In the genomic region with DNA sequence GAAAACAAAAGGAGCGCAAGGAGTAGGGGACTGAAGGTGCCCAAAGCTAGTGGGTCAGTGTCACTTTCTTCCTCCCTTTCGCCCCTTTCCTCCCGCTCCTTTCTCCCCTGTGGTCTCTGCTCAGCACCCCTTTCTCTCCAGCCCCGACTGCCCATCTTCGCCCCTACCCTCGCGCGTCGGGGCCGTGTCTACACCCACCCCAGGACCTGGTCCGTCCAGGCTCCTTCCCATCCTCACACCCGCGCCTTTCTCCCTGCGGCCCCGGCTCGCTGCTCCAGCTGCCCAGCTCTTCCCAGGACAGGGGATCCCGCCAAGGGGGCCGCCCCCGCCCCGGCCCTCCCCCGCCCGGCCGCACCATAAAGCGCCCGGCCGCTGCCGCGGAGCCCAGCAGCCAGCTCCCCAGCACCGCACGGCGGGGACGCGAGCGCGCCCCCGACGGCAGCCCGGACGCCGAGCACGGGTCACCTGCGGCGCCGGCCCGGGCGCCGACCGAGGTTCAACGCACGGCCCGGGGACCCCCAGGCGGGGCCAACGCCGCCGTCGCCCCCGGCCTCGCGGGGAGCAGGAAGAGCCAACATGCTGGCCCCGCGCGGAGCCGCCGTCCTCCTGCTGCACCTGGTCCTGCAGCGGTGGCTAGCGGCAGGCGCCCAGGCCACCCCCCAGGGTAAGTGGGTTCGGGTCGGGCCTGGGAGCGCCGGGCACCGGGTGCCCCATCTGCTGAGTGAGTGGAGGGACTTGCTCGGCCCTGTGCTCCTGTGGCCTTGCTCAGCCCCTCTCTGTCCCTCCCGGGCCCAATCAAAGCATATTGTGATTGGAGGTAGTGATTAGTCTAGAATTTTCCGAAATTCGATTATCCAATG, we compare ENCODE assay signal across 9 cellular contexts. TPM values are rescaled to one million over a fixed set of nuclear protein-coding genes. Genes with fewer than 3 reads are reported as not detected.
DNase-seq lines count a peak whose midpoint lies in the region; ATAC-seq and TF ChIP-seq lines count a peak whose summit lies in the region.
"Had no signal": no experiment of that assay in that cellular context is flagged by ENCODE, and none has a peak within 500 bp of the region (broad histone marks: within the 10 kb centered on the region; RNA-seq: fewer than 3 reads in every experiment).

A gene (plus strand): TSS at position 387 of the 860 bp plus-strand sequence. CDS start 190 bp downstream, at position 577.

- no peak within 1 kb of the TSS for H3K9ac ChIP-seq in parathyroid adenoma

- peak within 1 kb of the TSS; percentile 6 to 56 (median 56) for H3K4me3 Mint-ChIP-seq in T-cell

- ATAC-seq in T-cell (replicated peaks in 1 of 4): peak in 3 of 4 experiments; percentile 46 to 58 (median 48)
- peak; percentile 31 for ATAC-seq in gastroesophageal sphincter
- no peak for ATAC-seq in HG03442 (IDR thresholded peaks at IDR 0.05; ENCODE audit: unreplicated experiment)
- no peak for ATAC-seq in GM21717 (IDR thresholded peaks at IDR 0.05; ENCODE audit: unreplicated experiment)

- no peaks in the 10 kb centered on the region for H3K9me3 Mint-ChIP-seq in T-cell

- POLR2A ChIA-PET in T-cell (lab: Charles Lee): interaction anchor here in 1 of 2 donors (1.1 kb wide), 1 partner anchor 11 kb away, joined by 4 read pairs; no protein-coding TSS in a partner anchor

- no peaks in the 10 kb centered on the region for H3K79me2 ChIP-seq in parathyroid adenoma

- TF ChIP-seq CTCF in gastroesophageal sphincter (IDR thresholded peaks at IDR 0.05) (no peak), parathyroid adenoma (IDR thresholded peaks at IDR 0.05) (no peak)

- no peak within 1 kb of the TSS for H3K27ac ChIP-seq in gastroesophageal sphincter
- no peak within 1 kb of the TSS for H3K27ac ChIP-seq in parathyroid adenoma

- H3K9me3 ChIP-seq in gastroesophageal sphincter (no peaks in the 10 kb centered on the region), parathyroid adenoma (ENCODE audit: control insufficient read depth, low read length) (no peaks in the 10 kb centered on the region)

- H3K27me3 ChIP-seq in gastroesophageal sphincter (peaks cover 62% of the 10 kb centered on the region), parathyroid adenoma (ENCODE audit: control insufficient read depth, insufficient read depth, low read length) (peaks cover 8% of the 10 kb centered on the region)

- H3K4me2 ChIP-seq in parathyroid adenoma (ENCODE audit: low read length): peak within 1 kb of the TSS; percentile 31

- no peaks in the 10 kb centered on the region for H3K36me3 Mint-ChIP-seq in T-cell

- H3K27me3 Mint-ChIP-seq in T-cell: peaks cover 54 to 65% of the 10 kb centered on the region in 2 donors

- H3K4me1 ChIP-seq in gastroesophageal sphincter (peaks cover 0 to 11% (median 0%) of the 10 kb centered on the region in 3 donors), parathyroid adenoma (no peaks in the 10 kb centered on the region)

- WGBS in gastroesophageal sphincter (ENCODE audit: low coverage in 1 of 2), 2 donors: 5 to 27% methylated on average over 6 to 13 of the region's 76 CpGs

- no peak for TF ChIP-seq POLR2A in gastroesophageal sphincter (IDR thresholded peaks at IDR 0.05)

- H3K4me3 ChIP-seq in gastroesophageal sphincter (peak within 1 kb of the TSS in 1 of 2 donors; percentile 46), parathyroid adenoma (ENCODE audit: low read depth, low read length) (peak within 1 kb of the TSS; percentile 14)

- DNase-seq in Daoy (ENCODE audit: low read depth) (peak; percentile 21), T-cell (no peak), HK-2 (ENCODE audit: unreplicated experiment) (no peak), RPMI8226 (no peak)
- DNase-seq: NCI-H510A had no signal

- H3K36me3 ChIP-seq in gastroesophageal sphincter (no peaks in the 10 kb centered on the region), parathyroid adenoma (ENCODE audit: control insufficient read depth, insufficient read depth, low read length) (no peaks in the 10 kb centered on the region)

- peak within 1 kb of the TSS; percentile 54 for H2AFZ ChIP-seq in parathyroid adenoma

- H3K27ac Mint-ChIP-seq in T-cell: peak within 1 kb of the TSS in 1 of 2 donors; percentile 39

- peaks cover 7 to 15% (median 8%) of the 10 kb centered on the region in 3 donors for H3K4me1 Mint-ChIP-seq in T-cell

- no peak for TF ChIP-seq EP300 in gastroesophageal sphincter (IDR thresholded peaks at IDR 0.05)

- CTCF ChIA-PET in T-cell (lab: Charles Lee): no interaction called here

RNA-seq across cellular contexts. Expression of the gene that starts here (rescaled TPM):
- 3.2 and 6.5 TPM in 2 replicates for total RNA-seq in Daoy (2014; rRNA removed; shearing (Covaris generic))
- total RNA-seq in T-cell: 1 to 10 TPM in 1 of 5 donors, under 1 TPM in 4; 0.15 to 1.1 (median 0.53) TPM
- 10 to 100 TPM; 18.6 to 82.8 (median 29.2) TPM for total RNA-seq in gastroesophageal sphincter

Comparison
In these comparisons a context has a peak if more than half of its experiments do, and no peak if none do; other contexts are left out.
1. ATAC-seq: peak in T-cell (3 of 4) and gastroesophageal sphincter (single experiment); none in HG03442 (single experiment) and GM21717 (single experiment).